In the genomic region with DNA sequence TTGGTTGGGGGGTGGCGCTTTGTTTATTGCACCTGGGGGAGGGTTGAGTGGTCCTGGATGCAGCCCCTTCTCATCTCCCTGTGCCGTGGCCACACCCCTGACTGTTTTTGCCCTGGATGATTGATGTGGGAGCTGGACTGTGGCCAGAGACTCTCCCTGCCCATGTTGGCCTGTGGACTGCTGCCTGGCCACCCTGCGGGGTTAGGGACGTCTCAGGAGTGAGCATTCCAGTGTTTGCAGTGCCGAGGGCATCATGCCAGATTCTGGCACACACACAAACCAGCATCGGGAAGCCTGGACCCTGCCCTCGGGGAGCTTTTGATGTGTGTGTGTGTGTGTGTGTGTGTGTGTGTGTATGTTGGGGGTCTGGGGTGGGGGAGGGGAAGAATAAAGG, we compare ENCODE assay signal across 23 cellular contexts. TPM values are rescaled to one million over a fixed set of nuclear protein-coding genes. Genes with fewer than 3 reads are reported as not detected.
DNase-seq lines count a peak whose midpoint lies in the region; ATAC-seq, FAIRE-seq and TF ChIP-seq lines count a peak whose summit lies in the region.
"Had no signal": no experiment of that assay in that cellular context is flagged by ENCODE, and none has a peak within 500 bp of the region (broad histone marks: within the 10 kb centered on the region; RNA-seq: fewer than 3 reads in every experiment).

No MANE protein-coding gene starts in this region.

- no peak overlapping the region for H2AK5ac ChIP-seq in trophoblast cell (ENCODE audit: low read length)

- H3K27ac Mint-ChIP-seq in naive thymus-derived CD8-positive, alpha-beta T cell = peak overlapping the region in 6 of 10 donors; percentile 20 to 91 (median 63)
- H3K27ac Mint-ChIP-seq: CD4-positive, alpha-beta memory T cell had no signal

- H3K36me3 ChIP-seq in heart left ventricle = no peaks in the 10 kb centered on the region
- no peaks in the 10 kb centered on the region for H3K36me3 ChIP-seq in trophoblast cell (ENCODE audit: control insufficient read depth in 1 of 2, insufficient read depth in 2 of 2, low read length in 2 of 2)

- H2BK5ac ChIP-seq in trophoblast cell (ENCODE audit: low read depth, low read length, poor library complexity) = no peak overlapping the region

- H3K9me3 ChIP-seq in heart left ventricle = no peaks in the 10 kb centered on the region
- peaks cover 1% of the 10 kb centered on the region for H3K9me3 ChIP-seq in trophoblast cell (ENCODE audit: insufficient read depth, low read depth, low read length)

- DNase-seq in cardiac septum (ENCODE audit: low spot score) (peak; percentile 31), heart left ventricle (no peak), cerebellar cortex (ENCODE audit: low spot score) (peak; percentile 22), GM12892 (ENCODE audit: insufficient read length) (no peak), trophoblast cell (no peak)
- no peak for DNase-seq in naive thymus-derived CD8-positive, alpha-beta T cell
- DNase-seq: Calu3; CD4-positive, alpha-beta memory T cell; KG1; NCI-H1105 treated with DMSO at 0.1 percent for 48 hours; NCI-H1694; NCI-H2107; NCI-H2227 treated with DMSO at 0.1 percent for 48 hours; NCI-H510A treated with DMSO at 0.1 percent for 48 hours; PC-3; SIG-M5 had no signal

- H3K27me3 ChIP-seq in heart left ventricle = no peaks in the 10 kb centered on the region
- H3K27me3 ChIP-seq in trophoblast cell (ENCODE audit: insufficient read depth, low read length) = no peaks in the 10 kb centered on the region

- peak overlapping the region in 2 of 10 donors; percentile 11 to 60 for H3K4me3 Mint-ChIP-seq in naive thymus-derived CD8-positive, alpha-beta T cell
- H3K4me3 Mint-ChIP-seq: CD4-positive, alpha-beta memory T cell had no signal

- H3K27ac ChIP-seq in heart left ventricle = no peak overlapping the region
- no peak overlapping the region for H3K27ac ChIP-seq in trophoblast cell (ENCODE audit: low read depth, low read length)

- no peak overlapping the region for H2BK120ac ChIP-seq in trophoblast cell (ENCODE audit: insufficient read depth, low read length, poor library complexity)

- no peak overlapping the region for H3K18ac ChIP-seq in trophoblast cell (ENCODE audit: low read length)

- 59 to 68% (median 61%) methylated on average over 7 of the region's 7 CpGs for WGBS in heart left ventricle, 4 donors
- no CpG with 5 or more reads among the region's 7 CpGs for WGBS in trophoblast cell (ENCODE audit: extremely low coverage, insufficient coverage, insufficient read length)

- H3K23ac ChIP-seq in trophoblast cell (ENCODE audit: low read length) = no peak overlapping the region

- TF ChIP-seq POLR2A in heart left ventricle (IDR thresholded peaks at IDR 0.05) (no peak), GM12892 (IDR thresholded peaks at IDR 0.05; ENCODE audit: low read depth, low read length) (no peak)

- intact Hi-C loops in cardiac septum (cut with DNase I) = no loop called here
- intact Hi-C loops in heart left ventricle (cut with DNase I) = loop anchor here in 1 of 10 donors (10.0 kb wide), 1 partner anchor 193 kb away; no protein-coding TSS in a partner anchor

- no peak for FAIRE-seq in GM12892 (lab: Jason Lieb, UNC)
- FAIRE-seq: A204.1, GM12878, HepG2 had no signal

- peaks cover 55 to 95% (median 90%) of the 10 kb centered on the region in 4 donors for H3K4me1 Mint-ChIP-seq in naive thymus-derived CD8-positive, alpha-beta T cell

- H3K4me1 ChIP-seq in heart left ventricle = no peaks in the 10 kb centered on the region
- no peaks in the 10 kb centered on the region for H3K4me1 ChIP-seq in trophoblast cell (ENCODE audit: control insufficient read depth in 1 of 2, insufficient read depth in 2 of 2, low read length in 2 of 2)

- no peaks in the 10 kb centered on the region for H3K79me1 ChIP-seq in trophoblast cell (ENCODE audit: low read length)

- H3K36me3 Mint-ChIP-seq in naive thymus-derived CD8-positive, alpha-beta T cell = peaks cover 0 to 8% (median 3%) of the 10 kb centered on the region in 3 donors

- TF ChIP-seq CTCF in heart left ventricle (IDR thresholded peaks at IDR 0.05) = no peak

- no peak for ATAC-seq in heart left ventricle
- no peak for ATAC-seq in naive thymus-derived CD8-positive, alpha-beta T cell
- no peak for ATAC-seq in GM18867 (IDR thresholded peaks at IDR 0.05; ENCODE audit: unreplicated experiment)
- no peak for ATAC-seq in HG02885 (IDR thresholded peaks at IDR 0.05; ENCODE audit: poor library complexity, unreplicated experiment)
- ATAC-seq: GM12878, PC-3 had no signal

- no peak overlapping the region for H2AFZ ChIP-seq in trophoblast cell (ENCODE audit: insufficient read depth, low read length, poor library complexity)

- no peaks in the 10 kb centered on the region for H3K27me3 Mint-ChIP-seq in naive thymus-derived CD8-positive, alpha-beta T cell
- H3K27me3 Mint-ChIP-seq: CD4-positive, alpha-beta memory T cell had no signal

- no peaks in the 10 kb centered on the region for H3K79me2 ChIP-seq in trophoblast cell (ENCODE audit: control insufficient read depth, insufficient read depth, low read length, poor library complexity)

- no peak overlapping the region for H3K9ac ChIP-seq in trophoblast cell (ENCODE audit: low read length)

- no peak overlapping the region for H3K14ac ChIP-seq in trophoblast cell (ENCODE audit: low read length)

- no peak overlapping the region for H3K4me2 ChIP-seq in trophoblast cell (ENCODE audit: low read length)

- H3K4me3 ChIP-seq in heart left ventricle (no peak overlapping the region), trophoblast cell (ENCODE audit: low read depth, low read length) (no peak overlapping the region)
- H3K4me3 ChIP-seq: GM12878 had no signal

- no peak overlapping the region for H4K12ac ChIP-seq in trophoblast cell (ENCODE audit: low read depth, low read length)

- H2BK12ac ChIP-seq in trophoblast cell (ENCODE audit: low read length) = no peak overlapping the region

- no peak overlapping the region for H4K91ac ChIP-seq in trophoblast cell (ENCODE audit: low read depth, low read length)

- no peaks in the 10 kb centered on the region for H3K9me3 Mint-ChIP-seq in naive thymus-derived CD8-positive, alpha-beta T cell
- H3K9me3 Mint-ChIP-seq: CD4-positive, alpha-beta memory T cell had no signal

- no peak overlapping the region for H3K4ac ChIP-seq in trophoblast cell (ENCODE audit: low read depth, low read length)

- H4K8ac ChIP-seq in trophoblast cell (ENCODE audit: low read depth, low read length) = no peak overlapping the region

- POLR2A ChIA-PET in naive thymus-derived CD8-positive, alpha-beta T cell (lab: Charles Lee) = interaction anchor here (1.0 to 2.9 kb wide), 3 partner anchors 10 to 14 kb away, joined by 3 to 12 read pairs (median 4); no protein-coding TSS in a partner anchor

RNA-seq across cellular contexts. Expression of a gene that starts 15.8 kb away (rescaled TPM):
- total RNA-seq in cardiac septum = 0.57 TPM
- total RNA-seq in heart left ventricle = 1 to 10 TPM in 3 of 9 donors, under 1 TPM in 4, not detected in 2; 0.16 to 1.3 (median 0.85) TPM
- under 1 TPM; 0.21 to 0.30 TPM for polyA plus RNA-seq in heart left ventricle
- total RNA-seq in naive thymus-derived CD8-positive, alpha-beta T cell = 100 to 1,000 TPM; 206 to 216 TPM
- polyA plus RNA-seq in naive thymus-derived CD8-positive, alpha-beta T cell = 100 to 1,000 TPM in 1 of 3 donors, 10 to 100 TPM in 2; 75.5 to 164 (median 95.1) TPM
- polyA plus RNA-seq in GM12892 (2012; ENCODE audit: missing spikeins) = not detected
- polyA plus RNA-seq in trophoblast cell (2013) = 1.6 and 1.7 TPM in 2 replicates
- total RNA-seq: Calu3 had no signal

RNA-seq across cellular contexts. Expression of a gene that starts 53.1 kb away (rescaled TPM):
- total RNA-seq in cardiac septum (not detected), heart left ventricle (not detected)
- polyA plus RNA-seq in heart left ventricle = not detected
- not detected for total RNA-seq in naive thymus-derived CD8-positive, alpha-beta T cell
- polyA plus RNA-seq in naive thymus-derived CD8-positive, alpha-beta T cell = not detected
- polyA plus RNA-seq in GM12892 (2012; ENCODE audit: missing spikeins) = not detected
- not detected in 2 replicates for polyA plus RNA-seq in trophoblast cell (2013)
- total RNA-seq: Calu3; CD4-positive, alpha-beta memory T cell; GM12878; H1; HepG2; PC-3 had no signal
- polyA plus RNA-seq: BJ; CD4-positive, alpha-beta memory T cell; GM12878; H1; HepG2 had no signal

Comparison
In these comparisons a context has a peak if more than half of its experiments do, and no peak if none do; other contexts are left out.
1. DNase-seq: peak in cardiac septum (single experiment) and cerebellar cortex (single experiment); none in heart left ventricle (0 of 5), naive thymus-derived CD8-positive, alpha-beta T cell (0 of 10), GM12892 (single experiment) and trophoblast cell (0 of 2).
2. RNA of a gene that starts 15.8 kb away (total RNA-seq): 206 to 216 TPM in naive thymus-derived CD8-positive, alpha-beta T cell; 0.57 TPM in cardiac septum (single experiment) and 0.16 to 1.3 TPM in heart left ventricle; every median in the first group is over 10 times any median in the second.